ENCODE assay signal across 1 cellular context in the genomic region with DNA sequence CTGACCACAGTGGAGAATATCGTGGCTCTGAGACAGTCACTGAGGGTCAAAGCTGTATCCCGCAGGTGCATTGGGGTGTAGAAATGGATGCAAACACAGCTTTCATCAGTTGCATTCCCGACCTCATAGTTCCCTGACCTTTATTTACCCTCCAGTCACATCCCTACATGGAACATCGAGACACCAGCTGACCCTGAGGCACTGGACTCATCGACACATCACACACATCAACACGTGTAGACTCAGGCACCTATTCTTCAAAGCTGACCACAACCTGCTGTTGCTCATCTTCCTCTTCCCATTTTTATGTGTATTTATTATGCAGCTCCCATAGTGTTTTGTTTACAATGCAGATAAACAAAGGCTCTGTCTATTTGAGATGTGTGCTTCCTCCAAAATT.
TF ChIP-seq lines count a peak whose summit lies in the region.

No MANE protein-coding gene starts in this region.

TF ChIP-seq in GM23338, 12 proteins besides CTCF, POLR2A, EP300 and RAD21 (continued from another document):
- TF ChIP-seq, protein P1, sequence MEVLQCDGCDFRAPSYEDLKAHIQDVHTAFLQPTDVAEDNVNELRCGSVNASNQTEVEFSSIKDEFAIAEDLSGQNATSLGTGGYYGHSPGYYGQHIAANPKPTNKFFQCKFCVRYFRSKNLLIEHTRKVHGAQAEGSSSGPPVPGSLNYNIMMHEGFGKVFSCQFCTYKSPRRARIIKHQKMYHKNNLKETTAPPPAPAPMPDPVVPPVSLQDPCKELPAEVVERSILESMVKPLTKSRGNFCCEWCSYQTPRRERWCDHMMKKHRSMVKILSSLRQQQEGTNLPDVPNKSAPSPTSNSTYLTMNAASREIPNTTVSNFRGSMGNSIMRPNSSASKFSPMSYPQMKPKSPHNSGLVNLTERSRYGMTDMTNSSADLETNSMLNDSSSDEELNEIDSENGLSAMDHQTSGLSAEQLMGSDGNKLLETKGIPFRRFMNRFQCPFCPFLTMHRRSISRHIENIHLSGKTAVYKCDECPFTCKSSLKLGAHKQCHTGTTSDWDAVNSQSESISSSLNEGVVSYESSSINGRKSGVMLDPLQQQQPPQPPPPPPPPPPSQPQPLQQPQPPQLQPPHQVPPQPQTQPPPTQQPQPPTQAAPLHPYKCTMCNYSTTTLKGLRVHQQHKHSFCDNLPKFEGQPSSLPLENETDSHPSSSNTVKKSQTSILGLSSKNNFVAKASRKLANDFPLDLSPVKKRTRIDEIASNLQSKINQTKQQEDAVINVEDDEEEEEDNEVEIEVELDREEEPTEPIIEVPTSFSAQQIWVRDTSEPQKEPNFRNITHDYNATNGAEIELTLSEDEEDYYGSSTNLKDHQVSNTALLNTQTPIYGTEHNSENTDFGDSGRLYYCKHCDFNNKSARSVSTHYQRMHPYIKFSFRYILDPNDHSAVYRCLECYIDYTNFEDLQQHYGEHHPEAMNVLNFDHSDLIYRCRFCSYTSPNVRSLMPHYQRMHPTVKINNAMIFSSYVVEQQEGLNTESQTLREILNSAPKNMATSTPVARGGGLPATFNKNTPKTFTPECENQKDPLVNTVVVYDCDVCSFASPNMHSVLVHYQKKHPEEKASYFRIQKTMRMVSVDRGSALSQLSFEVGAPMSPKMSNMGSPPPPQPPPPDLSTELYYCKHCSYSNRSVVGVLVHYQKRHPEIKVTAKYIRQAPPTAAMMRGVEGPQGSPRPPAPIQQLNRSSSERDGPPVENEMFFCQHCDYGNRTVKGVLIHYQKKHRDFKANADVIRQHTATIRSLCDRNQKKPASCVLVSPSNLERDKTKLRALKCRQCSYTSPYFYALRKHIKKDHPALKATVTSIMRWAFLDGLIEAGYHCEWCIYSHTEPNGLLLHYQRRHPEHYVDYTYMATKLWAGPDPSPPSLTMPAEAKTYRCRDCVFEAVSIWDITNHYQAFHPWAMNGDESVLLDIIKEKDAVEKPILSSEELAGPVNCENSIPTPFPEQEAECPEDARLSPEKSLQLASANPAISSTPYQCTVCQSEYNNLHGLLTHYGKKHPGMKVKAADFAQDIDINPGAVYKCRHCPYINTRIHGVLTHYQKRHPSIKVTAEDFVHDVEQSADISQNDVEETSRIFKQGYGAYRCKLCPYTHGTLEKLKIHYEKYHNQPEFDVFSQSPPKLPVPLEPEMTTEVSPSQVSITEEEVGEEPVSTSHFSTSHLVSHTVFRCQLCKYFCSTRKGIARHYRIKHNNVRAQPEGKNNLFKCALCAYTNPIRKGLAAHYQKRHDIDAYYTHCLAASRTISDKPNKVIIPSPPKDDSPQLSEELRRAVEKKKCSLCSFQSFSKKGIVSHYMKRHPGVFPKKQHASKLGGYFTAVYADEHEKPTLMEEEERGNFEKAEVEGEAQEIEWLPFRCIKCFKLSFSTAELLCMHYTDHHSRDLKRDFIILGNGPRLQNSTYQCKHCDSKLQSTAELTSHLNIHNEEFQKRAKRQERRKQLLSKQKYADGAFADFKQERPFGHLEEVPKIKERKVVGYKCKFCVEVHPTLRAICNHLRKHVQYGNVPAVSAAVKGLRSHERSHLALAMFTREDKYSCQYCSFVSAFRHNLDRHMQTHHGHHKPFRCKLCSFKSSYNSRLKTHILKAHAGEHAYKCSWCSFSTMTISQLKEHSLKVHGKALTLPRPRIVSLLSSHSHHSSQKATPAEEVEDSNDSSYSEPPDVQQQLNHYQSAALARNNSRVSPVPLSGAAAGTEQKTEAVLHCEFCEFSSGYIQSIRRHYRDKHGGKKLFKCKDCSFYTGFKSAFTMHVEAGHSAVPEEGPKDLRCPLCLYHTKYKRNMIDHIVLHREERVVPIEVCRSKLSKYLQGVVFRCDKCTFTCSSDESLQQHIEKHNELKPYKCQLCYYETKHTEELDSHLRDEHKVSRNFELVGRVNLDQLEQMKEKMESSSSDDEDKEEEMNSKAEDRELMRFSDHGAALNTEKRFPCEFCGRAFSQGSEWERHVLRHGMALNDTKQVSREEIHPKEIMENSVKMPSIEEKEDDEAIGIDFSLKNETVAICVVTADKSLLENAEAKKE (CRISPR knock-in tag; IDR thresholded peaks at IDR 0.05), result no peak
- TF ChIP-seq STAT1 (IDR thresholded peaks at IDR 0.05; ENCODE audit: unreplicated experiment) (no peak), EZH2phosphoT487 (IDR thresholded peaks at IDR 0.05; ENCODE audit: unreplicated experiment) (no peak), POLR2AphosphoS5 (IDR thresholded peaks at IDR 0.05; ENCODE audit: low read depth) (no peak), ZNF114 (CRISPR knock-in tag; IDR thresholded peaks at IDR 0.05) (no peak), NANOG (IDR thresholded peaks at IDR 0.05; ENCODE audit: borderline replicate concordance) (no peak), CREB1 (CRISPR knock-in tag; IDR thresholded peaks at IDR 0.05; ENCODE audit: low read depth) (no peak), ZNF331 (CRISPR knock-in tag; IDR thresholded peaks at IDR 0.05; ENCODE audit: low read depth) (no peak)
- TF ChIP-seq, protein P2, sequence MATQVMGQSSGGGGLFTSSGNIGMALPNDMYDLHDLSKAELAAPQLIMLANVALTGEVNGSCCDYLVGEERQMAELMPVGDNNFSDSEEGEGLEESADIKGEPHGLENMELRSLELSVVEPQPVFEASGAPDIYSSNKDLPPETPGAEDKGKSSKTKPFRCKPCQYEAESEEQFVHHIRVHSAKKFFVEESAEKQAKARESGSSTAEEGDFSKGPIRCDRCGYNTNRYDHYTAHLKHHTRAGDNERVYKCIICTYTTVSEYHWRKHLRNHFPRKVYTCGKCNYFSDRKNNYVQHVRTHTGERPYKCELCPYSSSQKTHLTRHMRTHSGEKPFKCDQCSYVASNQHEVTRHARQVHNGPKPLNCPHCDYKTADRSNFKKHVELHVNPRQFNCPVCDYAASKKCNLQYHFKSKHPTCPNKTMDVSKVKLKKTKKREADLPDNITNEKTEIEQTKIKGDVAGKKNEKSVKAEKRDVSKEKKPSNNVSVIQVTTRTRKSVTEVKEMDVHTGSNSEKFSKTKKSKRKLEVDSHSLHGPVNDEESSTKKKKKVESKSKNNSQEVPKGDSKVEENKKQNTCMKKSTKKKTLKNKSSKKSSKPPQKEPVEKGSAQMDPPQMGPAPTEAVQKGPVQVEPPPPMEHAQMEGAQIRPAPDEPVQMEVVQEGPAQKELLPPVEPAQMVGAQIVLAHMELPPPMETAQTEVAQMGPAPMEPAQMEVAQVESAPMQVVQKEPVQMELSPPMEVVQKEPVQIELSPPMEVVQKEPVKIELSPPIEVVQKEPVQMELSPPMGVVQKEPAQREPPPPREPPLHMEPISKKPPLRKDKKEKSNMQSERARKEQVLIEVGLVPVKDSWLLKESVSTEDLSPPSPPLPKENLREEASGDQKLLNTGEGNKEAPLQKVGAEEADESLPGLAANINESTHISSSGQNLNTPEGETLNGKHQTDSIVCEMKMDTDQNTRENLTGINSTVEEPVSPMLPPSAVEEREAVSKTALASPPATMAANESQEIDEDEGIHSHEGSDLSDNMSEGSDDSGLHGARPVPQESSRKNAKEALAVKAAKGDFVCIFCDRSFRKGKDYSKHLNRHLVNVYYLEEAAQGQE (IDR thresholded peaks at IDR 0.05; ENCODE audit: unreplicated experiment), result no peak
- TF ChIP-seq, protein P3, sequence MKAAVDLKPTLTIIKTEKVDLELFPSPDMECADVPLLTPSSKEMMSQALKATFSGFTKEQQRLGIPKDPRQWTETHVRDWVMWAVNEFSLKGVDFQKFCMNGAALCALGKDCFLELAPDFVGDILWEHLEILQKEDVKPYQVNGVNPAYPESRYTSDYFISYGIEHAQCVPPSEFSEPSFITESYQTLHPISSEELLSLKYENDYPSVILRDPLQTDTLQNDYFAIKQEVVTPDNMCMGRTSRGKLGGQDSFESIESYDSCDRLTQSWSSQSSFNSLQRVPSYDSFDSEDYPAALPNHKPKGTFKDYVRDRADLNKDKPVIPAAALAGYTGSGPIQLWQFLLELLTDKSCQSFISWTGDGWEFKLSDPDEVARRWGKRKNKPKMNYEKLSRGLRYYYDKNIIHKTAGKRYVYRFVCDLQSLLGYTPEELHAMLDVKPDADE (IDR thresholded peaks at IDR 0.05), result no peak
